29 cellular contexts compared by ENCODE assay signal in the genomic region with DNA sequence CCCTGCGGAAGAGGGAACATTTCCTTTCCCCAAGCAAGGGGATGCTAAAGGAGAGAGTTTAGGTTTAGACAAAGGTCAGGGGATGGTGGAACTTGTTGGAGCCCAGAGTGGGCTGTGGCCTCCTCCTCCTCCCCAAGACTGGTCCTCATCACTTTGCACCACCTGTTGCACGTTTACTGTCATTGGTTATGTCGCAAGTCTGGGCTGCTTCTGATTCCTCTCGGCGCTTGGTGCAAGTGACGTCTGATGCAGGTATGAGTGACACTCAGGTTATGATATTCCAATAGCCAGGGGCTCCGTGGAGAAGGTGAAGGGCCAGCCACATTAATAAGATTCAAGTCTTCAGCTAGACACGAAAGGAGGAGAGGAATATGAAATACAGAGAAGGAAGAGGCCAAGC.
"Had no signal": no experiment of that assay in that cellular context is flagged by ENCODE, and none has a peak within 500 bp of the region (broad histone marks: within the 10 kb centered on the region; RNA-seq: fewer than 3 reads in every experiment).

No MANE protein-coding gene starts in this region.

- H3K27ac ChIP-seq: brain microvascular endothelial cell, coronary artery, dorsolateral prefrontal cortex, gastrocnemius medialis, heart right ventricle, hepatocyte had no signal

- H3K36me3 ChIP-seq: brain microvascular endothelial cell, gastrocnemius medialis, heart right ventricle had no signal

- FAIRE-seq: astrocyte, bronchial epithelial cell had no signal

- H3K9me3 ChIP-seq: gastrocnemius medialis had no signal

- H3K79me2 ChIP-seq: hepatocyte had no signal

- H3K27me3 ChIP-seq: brain microvascular endothelial cell, dorsolateral prefrontal cortex, gastrocnemius medialis, heart right ventricle, hepatocyte had no signal

- H3K4me2 ChIP-seq: hepatocyte had no signal

- H3K4me3 ChIP-seq: coronary artery, dorsolateral prefrontal cortex, gastrocnemius medialis, heart right ventricle, hepatocyte had no signal

- ATAC-seq: activated CD4-positive, alpha-beta T cell treated with anti-CD3 and anti-CD28 coated beads for 36 hours; activated CD8-positive, alpha-beta memory T cell treated with anti-CD3 and anti-CD28 coated beads, Interleukin-2, amount 10 ng/mL, durations not matched to agents 7 days and 5 days; activated CD8-positive, alpha-beta T cell treated with anti-CD3 and anti-CD28 coated beads, Interleukin-2, amount 10 ng/mL, durations not matched to agents 7 days and 5 days; activated T-cell treated with anti-CD3 and anti-CD28 coated beads, Interleukin-2, amount 50 U/mL, for 72 hours; esophagus mucosa; gastrocnemius medialis; heart right ventricle; T-helper 17 cell had no signal

- DNase-seq: activated CD4-positive, alpha-beta memory T cell treated with anti-CD3 and anti-CD28 coated beads for 36 hours; activated CD4-positive, alpha-beta T cell treated with anti-CD3 and anti-CD28 coated beads for 36 hours; activated CD4-positive, alpha-beta T cell treated with anti-CD3 and anti-CD28 coated beads, Interleukin-2, amount 10 ng/mL, durations not matched to agents 24 days and 14 days; activated CD4-positive, CD25-positive, alpha-beta regulatory T cell; activated CD4-positive, CD25-positive, alpha-beta regulatory T cell treated with anti-CD3 and anti-CD28 coated beads, Interleukin-2, amount 50 U/mL, for 72 hours; activated CD8-positive, alpha-beta memory T cell treated with anti-CD3 and anti-CD28 coated beads, Interleukin-2, amount 10 ng/mL, durations not matched to agents 7 days and 5 days; activated CD8-positive, alpha-beta memory T cell treated with anti-CD3 and anti-CD28 coated beads, Interleukin-2, amount 50 U/mL, for 4 hours; activated CD8-positive, alpha-beta T cell treated with anti-CD3 and anti-CD28 coated beads, Interleukin-2, amount 10 ng/mL, durations not matched to agents 7 days and 5 days; activated gamma-delta T cell; activated naive CD4-positive, alpha-beta T cell; activated naive CD4-positive, alpha-beta T cell treated with anti-CD3 and anti-CD28 coated beads, Interleukin-2, amount 10 ng/mL, durations not matched to agents 7 days and 5 days; activated T-cell treated with anti-CD3 and anti-CD28 coated beads, Interleukin-2, amount 50 U/mL, for 1 hour; activated T-cell treated with anti-CD3 and anti-CD28 coated beads, Interleukin-2, amount 50 U/mL, for 72 hours; amniotic stem cell; anterior cingulate cortex; brain microvascular endothelial cell; dorsolateral prefrontal cortex; effector memory CD4-positive, alpha-beta T cell; foreskin fibroblast; gastrocnemius medialis; glutamatergic neuron; heart right ventricle; T-helper 17 cell; T1000 had no signal

- H2AFZ ChIP-seq: hepatocyte had no signal
